Comparison of ENCODE assay signal across 16 cellular contexts in the genomic region with DNA sequence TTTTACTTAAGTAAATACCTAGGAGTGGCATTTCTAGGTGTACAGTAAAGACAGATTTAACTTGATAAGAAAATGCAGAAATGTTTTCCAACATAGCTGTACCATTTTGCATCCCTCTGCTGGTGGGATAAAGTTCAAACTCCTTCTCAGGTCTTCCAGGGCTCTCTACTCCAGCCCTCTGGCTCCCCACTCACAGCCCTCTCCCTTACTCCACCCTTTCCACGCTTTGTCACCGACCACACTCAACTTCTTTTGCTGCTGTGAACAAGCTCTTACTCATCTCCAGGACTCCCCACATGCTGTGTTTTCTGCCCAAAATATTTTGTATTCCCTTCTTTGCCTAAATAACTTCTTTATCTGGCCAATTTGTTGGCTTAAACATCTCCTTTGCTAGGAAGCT.
DNase-seq lines count a peak whose midpoint lies in the region; ATAC-seq and TF ChIP-seq lines count a peak whose summit lies in the region.
"Had no signal": no experiment of that assay in that cellular context is flagged by ENCODE, and none has a peak within 500 bp of the region (broad histone marks: within the 10 kb centered on the region; RNA-seq: fewer than 3 reads in every experiment).

No MANE protein-coding gene starts in this region.

- intact Hi-C loops in ascending aorta (cut with DNase I): no loop called here
- intact Hi-C loops in Calu3 (cut with micrococcal nuclease; ENCODE audit: unreplicated experiment): no loop called here

- H3K9ac ChIP-seq in mesenchymal stem cell (ENCODE audit: low read length): peak overlapping the region; percentile 5

- CTCF ChIA-PET in AG04450 (lab: Charles Lee): interaction anchor here (0.8 to 2.1 kb wide), 6 partner anchors 9 to 314 kb away, joined by 3 to 16 read pairs (median 4); no protein-coding TSS in a partner anchor
- CTCF ChIA-PET in Calu3 (lab: Charles Lee): interaction anchor here (1.2 kb wide), 1 partner anchor 55 kb away, joined by 3 read pairs; no protein-coding TSS in a partner anchor

- no peaks in the 10 kb centered on the region for H3K4me1 Mint-ChIP-seq in natural killer cell treated with Interleukin-12 subunit alpha and Interleukin-12 subunit beta and Interleukin-15 and Interleukin-18, amount 100 ng/mL, for 72 hours (ENCODE audit: low read depth in 2 of 2)
- H3K4me1 Mint-ChIP-seq in Calu3 (ENCODE audit: low read depth, unreplicated experiment): no peaks in the 10 kb centered on the region

- TF ChIP-seq CTCF in AG04450 (IDR thresholded peaks at IDR 0.05; ENCODE audit: low read depth, low read length) (peak; percentile 27; the same call in 1 of the 2 replicates), brain microvascular endothelial cell (IDR thresholded peaks at IDR 0.05; ENCODE audit: low read depth, low read length, missing control alignments) (peak; percentile 43), ascending aorta (IDR thresholded peaks at IDR 0.05) (no peak), Calu3 (IDR thresholded peaks at IDR 0.05; ENCODE audit: unreplicated experiment) (no peak)

- H3K9me3 ChIP-seq in AG04450 (ENCODE audit: control insufficient read depth, insufficient read depth, low read length) (no peaks in the 10 kb centered on the region), mesenchymal stem cell (ENCODE audit: control insufficient read depth, low read length) (no peaks in the 10 kb centered on the region), ascending aorta (no peaks in the 10 kb centered on the region)
- H3K9me3 ChIP-seq: stomach had no signal

- H3K36me3 ChIP-seq in brain microvascular endothelial cell (replicated peaks) (no peaks in the 10 kb centered on the region), mesenchymal stem cell (ENCODE audit: control insufficient read depth in 1 of 2, insufficient read depth in 2 of 2, low read depth in 1 of 2, low read length in 2 of 2) (no peaks in the 10 kb centered on the region), ascending aorta (no peaks in the 10 kb centered on the region)
- H3K36me3 ChIP-seq: stomach had no signal

- H3K23ac ChIP-seq in mesenchymal stem cell (ENCODE audit: low read length in 2 of 2): no peak overlapping the region

- DNase-seq in AG04450 (ENCODE audit: low read depth, low spot score) (peak; percentile 26), HT1080 (ENCODE audit: low read depth) (peak; percentile 21), brain microvascular endothelial cell (peak; percentile 72), mesenchymal stem cell (peak; percentile 45), ascending aorta (ENCODE audit: low spot score in 2 of 2) (no peak), Calu3 (no peak)
- DNase-seq in natural killer cell treated with Interleukin-12 subunit alpha and Interleukin-12 subunit beta and Interleukin-15 and Interleukin-18, amount 100 ng/mL, for 72 hours (ENCODE audit: low spot score): no peak
- DNase-seq: activated CD4-positive, alpha-beta T cell treated with anti-CD3 and anti-CD28 coated beads for 1 hour; cortex of kidney; NCI-H187 treated with DMSO at 0.1 percent for 48 hours; NCI-H526; stomach had no signal

- H3K27me3 ChIP-seq in AG04450 (ENCODE audit: control insufficient read depth, insufficient read depth, low read length) (no peaks in the 10 kb centered on the region), brain microvascular endothelial cell (replicated peaks) (no peaks in the 10 kb centered on the region), mesenchymal stem cell (ENCODE audit: control insufficient read depth in 1 of 2, insufficient read depth in 1 of 2, low read length in 2 of 2) (no peaks in the 10 kb centered on the region), ascending aorta (no peaks in the 10 kb centered on the region)
- H3K27me3 ChIP-seq: stomach had no signal

- no peak overlapping the region for H2BK120ac ChIP-seq in mesenchymal stem cell (ENCODE audit: low read depth, low read length)

- H2BK15ac ChIP-seq in mesenchymal stem cell (ENCODE audit: low read depth, poor library complexity, severe bottlenecking): no peak overlapping the region

- POLR2A ChIA-PET in AG04450 (lab: Yijun Ruan, JAX): interaction anchor here (1.3 kb wide), 1 partner anchor 10 kb away, joined by 8 read pairs; no protein-coding TSS in a partner anchor

- H3K27ac Mint-ChIP-seq in natural killer cell treated with Interleukin-12 subunit alpha and Interleukin-12 subunit beta and Interleukin-15 and Interleukin-18, amount 100 ng/mL, for 72 hours: no peak overlapping the region
- H3K27ac Mint-ChIP-seq in Calu3 (ENCODE audit: unreplicated experiment): no peak overlapping the region
- H3K27ac Mint-ChIP-seq: activated naive CD4-positive, alpha-beta T cell treated with anti-CD3 and anti-CD28 coated beads, Interleukin-2, amount 50 U/mL, for 72 hours had no signal

- no peak overlapping the region for H3K14ac ChIP-seq in mesenchymal stem cell (ENCODE audit: low read length in 2 of 2)

- no TSS peak for BruUV-seq in Calu3 (replicated peaks; lab: Mats Ljungman, UMichigan)

- no peaks in the 10 kb centered on the region for H3K79me1 ChIP-seq in mesenchymal stem cell (replicated peaks; ENCODE audit: low read length, poor library complexity, severe bottlenecking)

- H3K27ac ChIP-seq in AG04450 (ENCODE audit: low read depth, low read length) (no peak overlapping the region), brain microvascular endothelial cell (peak overlapping the region; percentile 39), mesenchymal stem cell (ENCODE audit: low read length, poor library complexity, severe bottlenecking) (no peak overlapping the region), ascending aorta (no peak overlapping the region)
- H3K27ac ChIP-seq: RWPE1, stomach had no signal

- no peak overlapping the region for H3K4me3 ChIP-seq in AG04450 (ENCODE audit: low read depth, low read length)
- no peak overlapping the region for H3K4me3 ChIP-seq in brain microvascular endothelial cell (ENCODE audit: low read depth, low read length)
- H3K4me3 ChIP-seq in mesenchymal stem cell (ENCODE audit: insufficient read depth in 1 of 2, low read depth in 1 of 2, low read length in 2 of 2): peak overlapping the region in 1 of 2 experiments; percentile 9
- no peak overlapping the region for H3K4me3 ChIP-seq in ascending aorta
- H3K4me3 ChIP-seq: stomach had no signal

- peak overlapping the region in 1 of 2 experiments; percentile 38 for H2BK12ac ChIP-seq in mesenchymal stem cell (ENCODE audit: low read length in 2 of 2)

- no peak overlapping the region for H4K91ac ChIP-seq in mesenchymal stem cell (ENCODE audit: low read length)

- H3K4me1 ChIP-seq in mesenchymal stem cell (ENCODE audit: control insufficient read depth, insufficient read depth, low read depth, low read length) (peaks cover 4% of the 10 kb centered on the region), ascending aorta (no peaks in the 10 kb centered on the region)

- no peak overlapping the region for H2AK5ac ChIP-seq in mesenchymal stem cell (ENCODE audit: low read length, severe bottlenecking)

- no peak overlapping the region for H3K18ac ChIP-seq in mesenchymal stem cell (ENCODE audit: low read depth in 1 of 2, low read length in 2 of 2)

- H2AFZ ChIP-seq in mesenchymal stem cell (ENCODE audit: low read depth, low read length): no peak overlapping the region

- no peak overlapping the region for H4K8ac ChIP-seq in mesenchymal stem cell (ENCODE audit: low read length)

- H3K4me2 ChIP-seq in mesenchymal stem cell (ENCODE audit: low read length, poor library complexity, severe bottlenecking): no peak overlapping the region

- 26% methylated on average over 2 of the region's 2 CpGs for WGBS in mesenchymal stem cell

- peaks cover 19 to 31% of the 10 kb centered on the region in 2 donors for H3K27me3 Mint-ChIP-seq in natural killer cell treated with Interleukin-12 subunit alpha and Interleukin-12 subunit beta and Interleukin-15 and Interleukin-18, amount 100 ng/mL, for 72 hours
- peaks cover 80% of the 10 kb centered on the region for H3K27me3 Mint-ChIP-seq in Calu3 (ENCODE audit: unreplicated experiment)

- no peak for ATAC-seq in GM18519 (IDR thresholded peaks at IDR 0.05; ENCODE audit: low FRiP score, unreplicated experiment)
- ATAC-seq in natural killer cell treated with Interleukin-12 subunit alpha and Interleukin-12 subunit beta and Interleukin-15 and Interleukin-18, amount 100 ng/mL, for 72 hours: no peak
- ATAC-seq: activated naive CD4-positive, alpha-beta T cell treated with anti-CD3 and anti-CD28 coated beads, Interleukin-2, amount 50 U/mL, for 72 hours; esophagus mucosa had no signal

- in situ Hi-C loops in brain microvascular endothelial cell (cut with HindIII; ENCODE audit: low pct_ligation_motif_present, low sequenced_read_pairs): no loop called here

- H2BK5ac ChIP-seq in mesenchymal stem cell (ENCODE audit: low read depth, low read length, poor library complexity, severe bottlenecking): no peak overlapping the region

- no peaks in the 10 kb centered on the region for H3K9me3 Mint-ChIP-seq in natural killer cell treated with Interleukin-12 subunit alpha and Interleukin-12 subunit beta and Interleukin-15 and Interleukin-18, amount 100 ng/mL, for 72 hours
- no peaks in the 10 kb centered on the region for H3K9me3 Mint-ChIP-seq in Calu3 (ENCODE audit: low read depth, unreplicated experiment)
- H3K9me3 Mint-ChIP-seq: activated naive CD4-positive, alpha-beta T cell treated with anti-CD3 and anti-CD28 coated beads, Interleukin-2, amount 50 U/mL, for 72 hours had no signal

- H3K36me3 Mint-ChIP-seq in natural killer cell treated with Interleukin-12 subunit alpha and Interleukin-12 subunit beta and Interleukin-15 and Interleukin-18, amount 100 ng/mL, for 72 hours: no peaks in the 10 kb centered on the region
- H3K36me3 Mint-ChIP-seq in Calu3 (ENCODE audit: insufficient read depth, unreplicated experiment): no peaks in the 10 kb centered on the region
- H3K36me3 Mint-ChIP-seq: activated naive CD4-positive, alpha-beta T cell treated with anti-CD3 and anti-CD28 coated beads, Interleukin-2, amount 50 U/mL, for 72 hours had no signal

- H3K4ac ChIP-seq in mesenchymal stem cell (ENCODE audit: low read depth in 1 of 2, low read length in 2 of 2): no peak overlapping the region

- H3K4me3 Mint-ChIP-seq in natural killer cell treated with Interleukin-12 subunit alpha and Interleukin-12 subunit beta and Interleukin-15 and Interleukin-18, amount 100 ng/mL, for 72 hours: no peak overlapping the region
- H3K4me3 Mint-ChIP-seq in Calu3 (ENCODE audit: low read depth, unreplicated experiment): no peak overlapping the region

Comparison
In these comparisons a context has a peak if more than half of its experiments do, and no peak if none do; other contexts are left out.
1. DNase-seq: peak in AG04450 (single experiment), HT1080 (single experiment), brain microvascular endothelial cell (single experiment) and mesenchymal stem cell (single experiment); none in ascending aorta (0 of 2), natural killer cell treated with Interleukin-12 subunit alpha and Interleukin-12 subunit beta and Interleukin-15 and Interleukin-18, amount 100 ng/mL, for 72 hours (single experiment) and Calu3 (single experiment).
2. CTCF ChIP-seq: peak in AG04450 (single experiment) and brain microvascular endothelial cell (single experiment); none in ascending aorta (0 of 3) and Calu3 (single experiment).